ENCODE assay signal across 22 cellular contexts in the genomic region with DNA sequence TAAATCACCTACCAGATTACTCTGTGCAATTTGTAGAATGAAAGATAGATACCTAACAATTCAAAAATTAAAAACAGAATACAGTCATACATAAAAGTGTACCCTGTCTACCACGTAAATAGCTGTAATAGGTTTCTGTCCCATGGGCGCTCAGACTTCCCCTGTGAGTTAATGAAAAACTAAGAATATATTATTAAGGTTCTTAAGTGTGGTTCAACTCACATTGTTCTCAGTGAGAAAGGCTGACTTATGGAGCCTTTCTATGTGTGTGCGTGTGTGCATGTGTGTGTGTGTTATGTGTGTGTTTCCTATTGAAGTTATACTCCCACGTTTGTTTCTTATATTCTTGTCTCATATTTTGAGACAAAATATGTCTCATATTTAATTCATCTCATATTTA.
"Had no signal": no experiment of that assay in that cellular context is flagged by ENCODE, and none has a peak within 500 bp of the region (broad histone marks: within the 10 kb centered on the region; RNA-seq: fewer than 3 reads in every experiment).

No MANE protein-coding gene starts in this region.

- H3K36me3 ChIP-seq: gastroesophageal sphincter, neutrophil, ovary, prostate gland, right atrium auricular region, upper lobe of left lung had no signal

- H3K27me3 ChIP-seq: neutrophil, ovary, right atrium auricular region, upper lobe of left lung had no signal

- H3K4me3 ChIP-seq: coronary artery, gastroesophageal sphincter, ovary, prostate gland, right atrium auricular region, upper lobe of left lung had no signal

- H3K27ac ChIP-seq: coronary artery, epithelial cell of prostate, gastroesophageal sphincter, neutrophil, ovary, prostate gland, right atrium auricular region, upper lobe of left lung had no signal

- ATAC-seq: activated CD4-positive, alpha-beta T cell treated with anti-CD3 and anti-CD28 coated beads for 36 hours; activated T-cell treated with anti-CD3 and anti-CD28 coated beads, Interleukin-2, amount 50 U/mL, for 72 hours; gastroesophageal sphincter; natural killer cell had no signal

- FAIRE-seq: islet of Langerhans had no signal

- DNase-seq: activated CD4-positive, alpha-beta T cell treated with anti-CD3 and anti-CD28 coated beads for 36 hours; activated CD4-positive, alpha-beta T cell treated with anti-CD3 and anti-CD28 coated beads, Interleukin-2, amount 50 U/mL, for 48 hours; activated effector memory CD4-positive, alpha-beta T cell treated with Interleukin-2 at 50 U/mL for 16 hours; activated naive CD4-positive, alpha-beta T cell treated with anti-CD3 and anti-CD28 coated beads, Interleukin-2, amount 10 ng/mL, durations not matched to agents 7 days and 5 days; activated T-cell treated with anti-CD3 and anti-CD28 coated beads, Interleukin-2, amount 50 U/mL, for 72 hours; amygdala; cerebellar nuclear complex; head of caudate nucleus; midbrain; natural killer cell; ovary; stimulated activated CD4-positive, alpha-beta T cell treated with anti-CD3 and anti-CD28 coated beads, Interleukin-4, amount 100 ng/mL, for 24 hours; stimulated activated naive CD4-positive, alpha-beta T cell treated with Interleukin-2 at 50 U/mL for 16 hours; T-helper 9 cell; upper lobe of left lung had no signal

- H3K9me3 ChIP-seq: gastroesophageal sphincter, neutrophil, ovary, prostate gland, right atrium auricular region, upper lobe of left lung had no signal

- H3K4me1 ChIP-seq: gastroesophageal sphincter, prostate gland, right atrium auricular region, upper lobe of left lung had no signal
